ENCODE assay signal across 9 cellular contexts in genomic region chr1:159005676-159006075, GRCh38. TPM values are rescaled to one million over a fixed set of nuclear protein-coding genes. Genes with fewer than 3 reads are reported as not detected.
DNase-seq lines count a peak whose midpoint lies in the region; ATAC-seq, FAIRE-seq and TF ChIP-seq lines count a peak whose summit lies in the region.
"Had no signal": no experiment of that assay in that cellular context is flagged by ENCODE, and none has a peak within 500 bp of the region (broad histone marks: within the 10 kb centered on the region; RNA-seq: fewer than 3 reads in every experiment).

No MANE protein-coding gene starts in this region.

- WGBS in gastroesophageal sphincter (ENCODE audit: low coverage in 1 of 2), 2 donors: 19 to 20% methylated on average over 1 to 6 of the region's 6 CpGs
- WGBS in small intestine, 3 donors: 43 to 81% (median 71%) methylated on average over 6 of the region's 6 CpGs

- H3K4me1 ChIP-seq in Peyer's patch (peaks cover 0 to 26% (median 9%) of the 10 kb centered on the region in 4 donors), gastroesophageal sphincter (peaks cover 0 to 28% (median 2%) of the 10 kb centered on the region in 3 donors), osteoblast (ENCODE audit: insufficient read depth, low read length) (peaks cover 29% of the 10 kb centered on the region), small intestine (ENCODE audit: control insufficient read depth in 2 of 2, insufficient read depth in 1 of 2, low read depth in 1 of 2, low read length in 1 of 2) (peaks cover 0 to 2% of the 10 kb centered on the region in 2 donors)
- H3K4me1 ChIP-seq in effector memory CD4-positive, alpha-beta T cell (ENCODE audit: control insufficient read depth, insufficient read depth, low read length, poor library complexity, severe bottlenecking): peaks cover 14% of the 10 kb centered on the region

- TF ChIP-seq EP300 in gastroesophageal sphincter (IDR thresholded peaks at IDR 0.05): no peak

- H3K36me3 ChIP-seq in Peyer's patch (no peaks in the 10 kb centered on the region), gastroesophageal sphincter (no peaks in the 10 kb centered on the region), osteoblast (ENCODE audit: insufficient read depth, low read length) (no peaks in the 10 kb centered on the region), small intestine (ENCODE audit: control insufficient read depth in 2 of 2, insufficient read depth in 2 of 2, low read length in 2 of 2) (no peaks in the 10 kb centered on the region)
- H3K36me3 ChIP-seq in effector memory CD4-positive, alpha-beta T cell (ENCODE audit: control insufficient read depth, insufficient read depth, low read length): no peaks in the 10 kb centered on the region

- no peak for ATAC-seq in gastroesophageal sphincter
- ATAC-seq in HG03457 (IDR thresholded peaks at IDR 0.05; ENCODE audit: unreplicated experiment): no peak

- DNase-seq in ELF-1 (ENCODE audit: low read depth, low spot score) (peak; percentile 85), Peyer's patch (peak in 2 of 3 donors; percentile 77 to 78), osteoblast (ENCODE audit: insufficient read length, low spot score, missing footprints) (no peak), NCI-H2196 treated with DMSO at 0.1 percent for 48 hours (lab: John Stamatoyannopoulos, UW; ENCODE audit: unreplicated experiment) (no peak), small intestine (no peak)
- no peak for DNase-seq in effector memory CD4-positive, alpha-beta T cell
- DNase-seq: NCI-H748 treated with DMSO at 0.1 percent for 48 hours had no signal

- H3K27me3 ChIP-seq in Peyer's patch (no peaks in the 10 kb centered on the region), gastroesophageal sphincter (peaks cover under 1% of the 10 kb centered on the region), osteoblast (ENCODE audit: insufficient read depth, low read length) (no peaks in the 10 kb centered on the region), small intestine (ENCODE audit: control insufficient read depth in 2 of 2, insufficient read depth in 2 of 2, low read length in 2 of 2) (no peaks in the 10 kb centered on the region)
- H3K27me3 ChIP-seq in effector memory CD4-positive, alpha-beta T cell (replicated peaks; ENCODE audit: control insufficient read depth, insufficient read depth, low read length, poor library complexity, severe bottlenecking): no peaks in the 10 kb centered on the region

- FAIRE-seq in small intestine (lab: Jason Lieb, UNC): no peak

- peak overlapping the region; percentile 3 to 51 (median 44) for H3K27ac ChIP-seq in Peyer's patch
- H3K27ac ChIP-seq in gastroesophageal sphincter: peak overlapping the region; percentile 33 to 59 (median 54)
- H3K27ac ChIP-seq in osteoblast (ENCODE audit: low read depth, low read length): no peak overlapping the region
- H3K27ac ChIP-seq in small intestine (ENCODE audit: low read depth in 1 of 2, low read length in 1 of 2): peak overlapping the region in 1 of 2 donors; percentile 50
- H3K27ac ChIP-seq in effector memory CD4-positive, alpha-beta T cell (ENCODE audit: insufficient read depth, low read length, poor library complexity, severe bottlenecking): no peak overlapping the region

- H3K9me3 ChIP-seq in Peyer's patch (no peaks in the 10 kb centered on the region), gastroesophageal sphincter (no peaks in the 10 kb centered on the region), osteoblast (ENCODE audit: low read depth, low read length) (no peaks in the 10 kb centered on the region), small intestine (ENCODE audit: control insufficient read depth, low read depth) (no peaks in the 10 kb centered on the region)
- H3K9me3 ChIP-seq in effector memory CD4-positive, alpha-beta T cell (ENCODE audit: control insufficient read depth, low read length): no peaks in the 10 kb centered on the region

- no peaks in the 10 kb centered on the region for H4K20me1 ChIP-seq in osteoblast (ENCODE audit: insufficient read depth, low read length)

- TF ChIP-seq POLR2A in Peyer's patch (IDR thresholded peaks at IDR 0.05) (no peak), gastroesophageal sphincter (IDR thresholded peaks at IDR 0.05) (no peak)

- H2AFZ ChIP-seq in osteoblast (ENCODE audit: low read length): peak overlapping the region; percentile 79

- no peak overlapping the region for H3K4me2 ChIP-seq in osteoblast (ENCODE audit: insufficient read depth, low read length)

- no peak overlapping the region for H3K4me3 ChIP-seq in Peyer's patch
- H3K4me3 ChIP-seq in gastroesophageal sphincter: no peak overlapping the region
- H3K4me3 ChIP-seq in osteoblast (ENCODE audit: insufficient read depth, low read length): no peak overlapping the region
- H3K4me3 ChIP-seq in small intestine (ENCODE audit: low read depth in 1 of 2, low read length in 2 of 2): no peak overlapping the region
- no peak overlapping the region for H3K4me3 ChIP-seq in effector memory CD4-positive, alpha-beta T cell (ENCODE audit: insufficient read depth, low read depth, low read length, poor library complexity, severe bottlenecking)

- peaks cover 7% of the 10 kb centered on the region for H3K79me2 ChIP-seq in osteoblast (ENCODE audit: insufficient read depth, low read length)

- TF ChIP-seq CTCF in Peyer's patch (IDR thresholded peaks at IDR 0.05) (no peak), gastroesophageal sphincter (IDR thresholded peaks at IDR 0.05) (no peak), osteoblast (IDR thresholded peaks at IDR 0.05; ENCODE audit: extremely low read depth, low read depth, low read length) (no peak)

RNA-seq across cellular contexts. Expression of gene IFI16, which starts 4.0 kb away (rescaled TPM):
- total RNA-seq in Peyer's patch (100 to 1,000 TPM in 1 of 4 donors, 10 to 100 TPM in 3; 10.5 to 106 (median 24.9) TPM), gastroesophageal sphincter (10 to 100 TPM; 25.2 to 73.4 (median 47.5) TPM), osteoblast (129 and 171 TPM in 2 replicates)
- 10 to 100 TPM in 2 of 3 donors, 1 to 10 TPM in 1; 6.5 to 40.8 (median 23.0) TPM for polyA plus RNA-seq in small intestine

Comparison
In these comparisons a context has a peak if more than half of its experiments do, and no peak if none do; other contexts are left out.
1. DNase-seq: peak in ELF-1 (single experiment) and Peyer's patch (2 of 3); none in osteoblast (single experiment), NCI-H2196 treated with DMSO at 0.1 percent for 48 hours (single experiment), small intestine (single experiment) and effector memory CD4-positive, alpha-beta T cell (0 of 3).
2. H3K27ac ChIP-seq: peak in Peyer's patch (4 of 4) and gastroesophageal sphincter (4 of 4); none in osteoblast (single experiment) and effector memory CD4-positive, alpha-beta T cell (single experiment).